In genomic region chr20:31700747-31701146, GRCh38 we compare ENCODE assay signal across 1 cellular context.
TF ChIP-seq lines count a peak whose summit lies in the region.

No MANE protein-coding gene starts in this region.

TF ChIP-seq in SK-N-SH treated with all-trans-retinoic acid at 6 μM for 48 hours, 23 proteins besides CTCF, POLR2A, EP300 and RAD21 (continued from another document):
- TF ChIP-seq TSHZ2 (CRISPR knock-in tag; IDR thresholded peaks at IDR 0.05) (no peak), PPARA (CRISPR knock-in tag; IDR thresholded peaks at IDR 0.05; ENCODE audit: borderline replicate concordance) (no peak), SNAI2 (CRISPR knock-in tag; IDR thresholded peaks at IDR 0.05) (no peak), ARNTL (CRISPR knock-in tag; IDR thresholded peaks at IDR 0.05; ENCODE audit: borderline replicate concordance, low read depth) (no peak)
